ENCODE assay signal across 18 cellular contexts in the genomic region with DNA sequence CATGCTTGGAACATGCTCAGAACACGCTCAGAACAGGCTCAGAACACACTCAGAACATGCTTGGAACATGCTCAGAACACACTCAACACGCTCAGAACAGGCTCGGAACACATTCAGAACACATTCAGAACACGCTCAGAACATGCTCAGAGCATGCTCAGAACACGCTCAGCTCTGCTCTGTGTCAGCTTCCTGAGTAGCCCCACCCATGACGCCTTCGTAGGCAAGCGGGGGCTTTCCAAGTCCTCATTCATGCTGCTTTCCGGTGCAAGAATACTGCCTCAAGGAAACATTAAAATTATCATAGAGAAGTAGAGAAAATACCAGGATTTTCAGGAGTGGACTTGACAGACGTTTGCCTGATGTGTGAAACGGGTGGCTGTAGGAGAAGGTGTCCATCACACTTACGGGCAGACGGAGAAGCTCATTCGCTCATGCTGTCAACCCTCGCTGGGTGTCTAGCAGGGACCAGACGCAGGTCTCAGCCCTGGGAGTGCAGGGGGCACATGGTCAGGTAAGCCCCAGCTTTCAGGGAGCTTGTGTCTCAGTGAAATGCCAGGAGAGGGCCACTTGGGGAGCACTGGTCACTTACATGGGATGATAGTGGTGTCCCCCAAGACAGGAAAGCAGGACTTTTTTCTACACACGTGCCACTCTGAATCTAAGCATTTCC. TPM values are rescaled to one million over a fixed set of nuclear protein-coding genes. Genes with fewer than 3 reads are reported as not detected.
DNase-seq lines count a peak whose midpoint lies in the region; ATAC-seq and FAIRE-seq lines count a peak whose summit lies in the region.
"Had no signal": no experiment of that assay in that cellular context is flagged by ENCODE, and none has a peak within 500 bp of the region (broad histone marks: within the 10 kb centered on the region; RNA-seq: fewer than 3 reads in every experiment).

No MANE protein-coding gene starts in this region.

- peak; percentile 64 for FAIRE-seq in GM18507 (lab: Jason Lieb, UNC)

- peak; percentile 45 for DNase-seq in activated CD8-positive, alpha-beta memory T cell treated with anti-CD3 and anti-CD28 coated beads for 24 hours
- no peak for DNase-seq in activated CD8-positive, alpha-beta memory T cell treated with anti-CD3 and anti-CD28 coated beads, Interleukin-2, amount 50 U/mL, for 48 hours
- DNase-seq in GM18507 (ENCODE audit: extremely low spot score, insufficient read length, low read depth) (no peak), memory B cell (ENCODE audit: low spot score in 2 of 2) (peak in 1 of 2 donors; percentile 28)
- peak; percentile 43 for DNase-seq in activated CD4-positive, alpha-beta memory T cell treated with anti-CD3 and anti-CD28 coated beads for 36 hours
- DNase-seq: amniotic stem cell, colonic mucosa, esophagus squamous epithelium, Kasumi-1, mesenchymal stem cell, NCI-H187 treated with DMSO at 0.1 percent for 48 hours, ovary had no signal

- H3K9me3 Mint-ChIP-seq in activated CD4-positive, alpha-beta memory T cell treated with anti-CD3 and anti-CD28 coated beads for 36 hours: peaks cover 7% of the 10 kb centered on the region
- H3K9me3 Mint-ChIP-seq in memory B cell: no peaks in the 10 kb centered on the region

- no peaks in the 10 kb centered on the region for H3K36me3 Mint-ChIP-seq in activated CD4-positive, alpha-beta memory T cell treated with anti-CD3 and anti-CD28 coated beads for 36 hours
- peaks cover 2% of the 10 kb centered on the region for H3K36me3 Mint-ChIP-seq in memory B cell

- peak; percentile 93 for ATAC-seq in memory B cell (ENCODE audit: low read depth)
- no peak for ATAC-seq in HG03354 (IDR thresholded peaks at IDR 0.05; ENCODE audit: poor library complexity, severe bottlenecking, unreplicated experiment)
- no peak for ATAC-seq in GM19463 (IDR thresholded peaks at IDR 0.05; ENCODE audit: unreplicated experiment)
- no peak for ATAC-seq in activated CD4-positive, CD25-positive, alpha-beta regulatory T cell treated with anti-CD3 and anti-CD28 coated beads, Interleukin-2, amount 50 U/mL, for 24 hours

- intact Hi-C loops in activated CD4-positive, alpha-beta memory T cell treated with anti-CD3 and anti-CD28 coated beads for 36 hours (cut with micrococcal nuclease): no loop called here

- CTCF ChIA-PET in activated CD4-positive, alpha-beta memory T cell treated with anti-CD3 and anti-CD28 coated beads for 36 hours (lab: Charles Lee): no interaction called here

- POLR2A ChIA-PET in activated CD4-positive, alpha-beta memory T cell treated with anti-CD3 and anti-CD28 coated beads for 36 hours (lab: Charles Lee): interaction anchor here (0.6 kb wide), 1 partner anchor 12 kb away, joined by 3 read pairs; no protein-coding TSS in a partner anchor

- H3K4me1 Mint-ChIP-seq in activated CD4-positive, alpha-beta memory T cell treated with anti-CD3 and anti-CD28 coated beads for 36 hours (ENCODE audit: low read depth): peaks cover 13% of the 10 kb centered on the region
- peaks cover 9% of the 10 kb centered on the region for H3K4me1 Mint-ChIP-seq in memory B cell

- H3K27me3 Mint-ChIP-seq in activated CD4-positive, alpha-beta memory T cell treated with anti-CD3 and anti-CD28 coated beads for 36 hours: peaks cover 44% of the 10 kb centered on the region
- peaks cover 7% of the 10 kb centered on the region for H3K27me3 Mint-ChIP-seq in memory B cell

- H3K4me3 Mint-ChIP-seq in activated CD4-positive, alpha-beta memory T cell treated with anti-CD3 and anti-CD28 coated beads for 36 hours: no peak overlapping the region
- H3K4me3 Mint-ChIP-seq in memory B cell: peak overlapping the region; percentile 75

- H3K27ac Mint-ChIP-seq in activated CD4-positive, alpha-beta memory T cell treated with anti-CD3 and anti-CD28 coated beads for 36 hours: no peak overlapping the region
- peak overlapping the region; percentile 95 for H3K27ac Mint-ChIP-seq in memory B cell

RNA-seq across cellular contexts. Expression of a gene that starts 24.7 kb away (rescaled TPM):
- not detected for total RNA-seq in activated CD4-positive, alpha-beta memory T cell treated with anti-CD3 and anti-CD28 coated beads for 36 hours
- total RNA-seq: A673; activated CD8-positive, alpha-beta memory T cell treated with anti-CD3 and anti-CD28 coated beads for 36 hours; colonic mucosa; T-helper 2 cell treated with Interferon-gamma antibody and Interleukin-4, amounts not matched to agents 100 ng/mL and 5 ng/mL, for 36 hours had no signal

Comparison
In these comparisons a context has a peak if more than half of its experiments do, and no peak if none do; other contexts are left out.
1. DNase-seq: peak in activated CD8-positive, alpha-beta memory T cell treated with anti-CD3 and anti-CD28 coated beads for 24 hours (single experiment) and activated CD4-positive, alpha-beta memory T cell treated with anti-CD3 and anti-CD28 coated beads for 36 hours (single experiment); none in activated CD8-positive, alpha-beta memory T cell treated with anti-CD3 and anti-CD28 coated beads, Interleukin-2, amount 50 U/mL, for 48 hours (single experiment) and GM18507 (single experiment).